8 cellular contexts compared by ENCODE assay signal in the genomic region with DNA sequence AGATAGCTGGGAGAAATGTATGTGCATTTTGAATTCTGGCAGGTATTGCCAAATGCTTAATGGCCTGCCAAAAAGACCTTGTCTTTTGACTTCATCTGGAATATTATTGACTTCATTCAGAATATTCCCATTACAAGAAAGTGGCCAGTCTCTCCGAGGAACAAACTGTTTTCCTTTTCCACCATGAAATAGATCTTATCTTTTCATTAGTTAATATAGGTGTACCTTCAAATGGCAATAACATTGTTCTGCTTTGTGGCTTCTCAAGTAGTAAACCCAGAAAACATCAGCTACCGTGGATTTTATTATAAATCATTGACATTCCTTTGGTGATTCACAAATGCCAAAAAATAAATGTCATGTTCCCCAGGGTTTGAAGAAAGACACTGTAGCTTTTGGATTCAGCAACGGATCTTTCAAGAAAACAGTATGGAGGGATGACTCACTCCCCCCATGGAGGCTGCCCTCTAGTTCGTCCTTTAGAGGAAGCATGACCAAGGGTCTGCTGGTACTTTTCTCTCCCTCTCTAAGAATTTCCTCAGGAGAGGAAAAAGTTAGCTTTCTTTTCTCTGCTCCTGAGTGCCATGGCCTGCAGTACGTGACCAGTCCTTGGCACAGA. TPM values are rescaled to one million over a fixed set of nuclear protein-coding genes. Genes with fewer than 3 reads are reported as not detected.
A peak's percentile ranks its signal among the peaks of the same experiment; 100 is the strongest.
DNase-seq lines count a peak whose midpoint lies in the region; ATAC-seq, FAIRE-seq and TF ChIP-seq lines count a peak whose summit lies in the region.

No MANE protein-coding gene starts in this region.

- no peak overlapping the region for H2BK5ac ChIP-seq in mesenchymal stem cell (ENCODE audit: low read depth, low read length, poor library complexity, severe bottlenecking)

- peak overlapping the region; percentile 81 for H4K8ac ChIP-seq in mesenchymal stem cell (ENCODE audit: low read length)

- no peak for TF ChIP-seq EP300 in GM12878 (IDR thresholded peaks at IDR 0.05; ENCODE audit: borderline replicate concordance in 1 of 2, control insufficient read depth in 1 of 2, low read depth in 2 of 2, low read length in 2 of 2)

- no peak overlapping the region for H2AFZ ChIP-seq in GM12878 (ENCODE audit: control insufficient read depth, low read depth, low read length)
- H2AFZ ChIP-seq in mesenchymal stem cell (ENCODE audit: low read depth, low read length): peak overlapping the region; percentile 48

- in situ Hi-C loops in GM12878 (cut with MboI): loop anchor here (25.0 kb wide), 1 partner anchor 1539 kb away; no protein-coding TSS in a partner anchor

- no peak overlapping the region for H3K23ac ChIP-seq in mesenchymal stem cell (ENCODE audit: low read length in 2 of 2)

- H3K9ac ChIP-seq in GM12878 (ENCODE audit: control insufficient read depth, insufficient read depth, low read length) (no peak overlapping the region), mesenchymal stem cell (ENCODE audit: low read length) (peak overlapping the region; percentile 90)

- peak overlapping the region; percentile 25 for H3K18ac ChIP-seq in mesenchymal stem cell (ENCODE audit: low read depth in 1 of 2, low read length in 2 of 2)

- no peak overlapping the region for H2BK120ac ChIP-seq in mesenchymal stem cell (ENCODE audit: low read depth, low read length)

- no peaks in the 10 kb centered on the region for H4K20me1 ChIP-seq in GM12878 (ENCODE audit: control insufficient read depth, insufficient read depth)

- H2AK5ac ChIP-seq in mesenchymal stem cell (ENCODE audit: low read length, severe bottlenecking): no peak overlapping the region

- H3K27ac ChIP-seq in GM12878 (ENCODE audit: control insufficient read depth, insufficient read depth) (no peak overlapping the region), mesenchymal stem cell (ENCODE audit: low read length, poor library complexity, severe bottlenecking) (peak overlapping the region; percentile 76)

- SMC1A ChIA-PET in GM12878 (lab: Charles Lee; ENCODE audit: uncharacterized antibody, unreplicated experiment): interaction anchor here (0.9 to 1.6 kb wide), 4 partner anchors 12 to 201 kb away, joined by 3 to 5 read pairs (median 3); no protein-coding TSS in a partner anchor

- POLR2A ChIA-PET in GM12878 (lab: Charles Lee): no interaction called here

- H3K27me3 ChIP-seq in GM12878 (replicated peaks in 1 of 2; ENCODE audit: control insufficient read depth in 2 of 2, insufficient read depth in 2 of 2, low read length in 1 of 2) (peaks cover 7 to 21% of the 10 kb centered on the region in 2 experiments), mesenchymal stem cell (ENCODE audit: control insufficient read depth in 1 of 2, insufficient read depth in 1 of 2, low read length in 2 of 2) (no peaks in the 10 kb centered on the region)

- peak overlapping the region; percentile 55 for H4K91ac ChIP-seq in mesenchymal stem cell (ENCODE audit: low read length)

- ATAC-seq in GM12878 (no peak), HG03571 (IDR thresholded peaks at IDR 0.05; ENCODE audit: unreplicated experiment) (no peak)

- CTCF ChIA-PET in GM12878 (lab: Yijun Ruan, JAX): interaction anchor here (0.6 to 1.6 kb wide), 6 partner anchors 12 to 1202 kb away, joined by 3 to 5 read pairs (median 4); no protein-coding TSS in a partner anchor

- intact Hi-C loops in GM12878 (cut with micrococcal nuclease; ENCODE audit: unreplicated experiment): no loop called here

- H3K4ac ChIP-seq in mesenchymal stem cell (ENCODE audit: low read depth in 1 of 2, low read length in 2 of 2): peak overlapping the region in 1 of 2 experiments; percentile 13

- H3K36me3 ChIP-seq in GM12878 (ENCODE audit: control insufficient read depth in 2 of 2, insufficient read depth in 2 of 2, low read length in 1 of 2) (no peaks in the 10 kb centered on the region), mesenchymal stem cell (ENCODE audit: control insufficient read depth in 1 of 2, insufficient read depth in 2 of 2, low read depth in 1 of 2, low read length in 2 of 2) (no peaks in the 10 kb centered on the region)

- TF ChIP-seq RAD21 in GM12878 (IDR thresholded peaks at IDR 0.05; ENCODE audit: insufficient read depth, low read depth, low read length): no peak

- DNase-seq in AG10803 (ENCODE audit: low read depth) (peak; percentile 70), HS-27A (ENCODE audit: low read depth) (peak; percentile 83), GM12878 (ENCODE audit: low read depth, low spot score) (no peak), mesenchymal stem cell (peak; percentile 75), NCI-H1436 (lab: John Stamatoyannopoulos, UW) (no peak), mesenteric fat pad (ENCODE audit: low spot score) (no peak), SHP77 treated with DMSO at 0.1 percent for 48 hours (lab: John Stamatoyannopoulos, UW) (no peak)

- H3K79me1 ChIP-seq in mesenchymal stem cell (replicated peaks; ENCODE audit: low read length, poor library complexity, severe bottlenecking): no peaks in the 10 kb centered on the region

- FAIRE-seq in GM12878 (lab: Jason Lieb, UNC): no peak

- H2BK15ac ChIP-seq in mesenchymal stem cell (ENCODE audit: low read depth, poor library complexity, severe bottlenecking): no peak overlapping the region

- no peaks in the 10 kb centered on the region for H3K79me2 ChIP-seq in GM12878 (ENCODE audit: control insufficient read depth, insufficient read depth, low read length)

- H3K9me3 ChIP-seq in GM12878 (replicated peaks; ENCODE audit: control insufficient read depth, insufficient read depth, low read length) (no peaks in the 10 kb centered on the region), mesenchymal stem cell (ENCODE audit: control insufficient read depth, low read length) (no peaks in the 10 kb centered on the region)

- whole genome bisulfite sequencing in GM12878 (ENCODE audit: insufficient coverage, insufficient replicate concordance, low lambda C conversion rate, missing lambda C conversion rate): 36% methylated on average over 5 of the region's 5 CpGs
- under 1% methylated on average over 5 of the region's 5 CpGs for WGBS in mesenchymal stem cell

- H3K14ac ChIP-seq in mesenchymal stem cell (ENCODE audit: low read length in 2 of 2): no peak overlapping the region

- H3K4me1 ChIP-seq in GM12878 (ENCODE audit: control insufficient read depth, insufficient read depth, low read length) (peaks cover 3% of the 10 kb centered on the region; the same call in 1 of the 2 replicates), mesenchymal stem cell (ENCODE audit: control insufficient read depth, insufficient read depth, low read depth, low read length) (peaks cover 3% of the 10 kb centered on the region)

- H2BK12ac ChIP-seq in mesenchymal stem cell (ENCODE audit: low read length in 2 of 2): no peak overlapping the region

- no TSS peak for BruUV-seq in GM12878 (replicated peaks; lab: Mats Ljungman, UMichigan)

- H3K4me3 ChIP-seq in AG10803 (ENCODE audit: low read length) (peak overlapping the region; percentile 68), GM12878 (no peak overlapping the region), mesenchymal stem cell (ENCODE audit: insufficient read depth in 1 of 2, low read depth in 1 of 2, low read length in 2 of 2) (peak overlapping the region; percentile 75 to 90)

- H3K4me2 ChIP-seq in GM12878 (ENCODE audit: control insufficient read depth, insufficient read depth) (no peak overlapping the region), mesenchymal stem cell (ENCODE audit: low read length, poor library complexity, severe bottlenecking) (peak overlapping the region; percentile 87)

- TF ChIP-seq CTCF in AG10803 (conservative IDR thresholded peaks at IDR 0.05; ENCODE audit: low read length): no peak
- TF ChIP-seq CTCF in GM12878 (IDR thresholded peaks at IDR 0.05 in 2 of 3, conservative IDR thresholded peaks at IDR 0.05 in 1 of 3; ENCODE audit: control insufficient read depth in 2 of 3, extremely low read depth in 1 of 3, insufficient read depth in 1 of 3, low read depth in 3 of 3, low read length in 3 of 3): no peak

- TF ChIP-seq POLR2A in GM12878 (IDR thresholded peaks at IDR 0.05; ENCODE audit: low read depth, low read length): no peak

- RAD21 ChIA-PET in GM12878 (lab: Charles Lee; ENCODE audit: unreplicated experiment): interaction anchor here (1.8 kb wide), 1 partner anchor 123 kb away, joined by 6 read pairs; no protein-coding TSS in a partner anchor

TF ChIP-seq in GM12878, 131 proteins besides CTCF, POLR2A, EP300 and RAD21:
- no peak for TF ChIP-seq GABPA (IDR thresholded peaks at IDR 0.05; ENCODE audit: low read depth)
- 0 out of 2 replicates have a peak, but pooled peaks have one; percentile 5 for TF ChIP-seq EZH2 (IDR thresholded peaks at IDR 0.05; ENCODE audit: borderline replicate concordance, control insufficient read depth, low read depth, low read length)
- TF ChIP-seq HCFC1 (IDR thresholded peaks at IDR 0.05; ENCODE audit: low read length): no peak

RNA-seq across cellular contexts. Expression of a gene that starts 1.1 kb away (rescaled TPM):
- not detected in 2 replicates for total RNA-seq in GM12878 (2013; cell fraction: nucleolus; rRNA removed)
- total RNA-seq in GM12878 (2014; rRNA removed) (not detected in 2 replicates), GM12878 (2014; rRNA removed; fragmentation: Illumina TruSeq; extraction: Trizol) (not detected in 2 replicates), GM12878 (2021) (not detected in 2 replicates), mesenteric fat pad (1.7 TPM)
- polyA plus RNA-seq in GM12878 (2011; ENCODE audit: low read depth): not detected
- polyA plus RNA-seq in GM12878 (2011; rRNA removed) (not detected in 2 replicates), GM12878 (2014; fragmentation: Illumina TruSeq; extraction: Trizol) (not detected in 2 replicates), GM12878 (2014; fragmentation: Nextera tagmentation; extraction: Ambion mirVana) (not detected), GM12878 (2014; rRNA removed) (not detected in 2 replicates), GM12878 (2016; fragmentation: Nextera tagmentation; extraction: Ambion mirVana) (not detected)
- polyA plus RNA-seq in GM12878 (2011; cell fraction: cytosol; rRNA removed): 0.09 TPM in 1 of 2 replicates, not detected in the other
- not detected in 2 replicates for polyA plus RNA-seq in GM12878 (2011; cell fraction: nucleus; rRNA removed)
- polyA plus RNA-seq in GM12878 (2012): not detected in 2 replicates
- polyA minus RNA-seq in GM12878 (2011; rRNA and poly(A)+ RNA removed): not detected in 2 replicates
- polyA minus RNA-seq in GM12878 (2011; cell fraction: cytosol; rRNA and poly(A)+ RNA removed): 0.42 and 1.3 TPM in 2 replicates
- polyA minus RNA-seq in GM12878 (2011; cell fraction: nucleus; rRNA and poly(A)+ RNA removed): 0.12 TPM in 1 of 2 replicates, not detected in the other
- 2.3 TPM for polyA plus RNA-seq in mesenchymal stem cell (2013, experiment 1 of 2)
- polyA plus RNA-seq in mesenchymal stem cell (2013, experiment 2 of 2): 2.5 TPM

Comparison
In these comparisons a context has a peak if more than half of its experiments do, and no peak if none do; other contexts are left out.
1. DNase-seq: peak in AG10803 (single experiment), HS-27A (single experiment) and mesenchymal stem cell (single experiment); none in GM12878 (single experiment), NCI-H1436 (single experiment), mesenteric fat pad (single experiment) and SHP77 treated with DMSO at 0.1 percent for 48 hours (single experiment).